In the genomic region with DNA sequence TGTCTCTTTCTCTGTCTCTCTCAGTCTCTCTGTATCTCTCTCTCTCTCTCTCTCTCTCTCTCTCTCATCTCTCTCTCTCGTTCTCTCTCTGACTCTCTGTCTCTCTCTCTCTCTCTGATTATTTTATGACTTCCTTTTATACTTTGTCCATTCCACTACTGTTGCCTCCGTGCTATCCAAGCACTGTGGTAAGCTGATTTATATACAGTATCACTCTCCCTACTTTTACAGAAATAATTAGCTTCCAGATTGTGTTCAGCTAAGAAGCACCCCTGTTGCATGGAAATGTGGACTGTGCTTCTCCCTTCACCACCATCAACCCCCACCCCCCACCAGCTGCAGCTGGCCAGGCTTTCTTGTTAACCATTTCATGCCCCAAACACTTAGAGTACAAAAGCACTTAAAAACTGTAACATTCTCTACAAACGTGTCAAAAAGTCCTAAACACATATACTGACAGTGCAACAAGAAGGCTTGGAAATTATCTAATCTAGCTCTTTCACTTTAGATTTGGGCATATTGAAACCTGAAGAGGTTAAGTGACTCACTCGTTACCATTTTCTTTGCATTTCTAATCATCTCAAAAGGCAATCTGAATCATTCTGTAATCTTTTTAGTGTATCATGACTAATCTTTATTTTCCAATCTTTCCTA, we compare ENCODE assay signal across 11 cellular contexts. TPM values are rescaled to one million over a fixed set of nuclear protein-coding genes. Genes with fewer than 3 reads are reported as not detected.
DNase-seq lines count a peak whose midpoint lies in the region; ATAC-seq and TF ChIP-seq lines count a peak whose summit lies in the region.
"Had no signal": no experiment of that assay in that cellular context is flagged by ENCODE, and none has a peak within 500 bp of the region (broad histone marks: within the 10 kb centered on the region; RNA-seq: fewer than 3 reads in every experiment).

No MANE protein-coding gene starts in this region.

- no peak overlapping the region for H3K9ac ChIP-seq in mammary epithelial cell (ENCODE audit: insufficient read depth, low read length)

- H3K4me3 Mint-ChIP-seq in MCF 10A (ENCODE audit: unreplicated experiment): no peak overlapping the region

- TF ChIP-seq POLR2A in stomach (IDR thresholded peaks at IDR 0.05): no peak

- ATAC-seq in HG03432 (IDR thresholded peaks at IDR 0.05; ENCODE audit: unreplicated experiment): peak; percentile 72

- DNase-seq in mammary epithelial cell (peak; percentile 47), MCF 10A (ENCODE audit: unreplicated experiment) (no peak), choroid plexus epithelial cell (ENCODE audit: low read depth) (peak; percentile 33), stomach (no peak), retina (no peak), NCI-H2029 treated with DMSO at 0.1 percent for 48 hours (lab: John Stamatoyannopoulos, UW) (no peak), HK-2 (ENCODE audit: unreplicated experiment) (no peak)
- DNase-seq: activated effector memory CD4-positive, alpha-beta T cell treated with anti-CD3 and anti-CD28 coated beads, Interleukin-2, amount 50 U/mL, for 16 hours; COR-L47 had no signal

- no TSS peak for BruUV-seq in mammary epithelial cell (replicated peaks; lab: Mats Ljungman, UMichigan)
- BruUV-seq in MCF 10A (replicated peaks; lab: Mats Ljungman, UMichigan): no TSS peak

- CTCF ChIA-PET in mammary epithelial cell (lab: Charles Lee; ENCODE audit: low non-redundant PET): interaction anchor here (0.6 to 0.9 kb wide), 3 partner anchors 36 to 166 kb away, joined by 3 to 7 read pairs (median 3); no protein-coding TSS in a partner anchor
- CTCF ChIA-PET in MCF 10A (lab: Yijun Ruan, JAX): interaction anchor here (0.6 to 5.1 kb wide), 15 partner anchors 7 to 220 kb away, joined by 3 to 46 read pairs (median 8); a partner anchor contains a TSS

- peaks cover 5% of the 10 kb centered on the region for H3K36me3 Mint-ChIP-seq in MCF 10A (ENCODE audit: insufficient read depth, unreplicated experiment)

- peaks cover 7% of the 10 kb centered on the region for H3K4me1 ChIP-seq in mammary epithelial cell (ENCODE audit: insufficient read depth, low read length)
- peaks cover 0 to 52% (median 24%) of the 10 kb centered on the region in 4 donors for H3K4me1 ChIP-seq in stomach

- in situ Hi-C loops in mammary epithelial cell (cut with MboI; ENCODE audit: low sequenced_read_pairs in 2 of 2): no loop called here

- dilution Hi-C loops in mammary epithelial cell (cut with HindIII; ENCODE audit: low sequenced_read_pairs): no loop called here

- POLR2A ChIA-PET in MCF 10A (lab: Yijun Ruan, JAX): interaction anchor here (0.6 to 3.1 kb wide), 7 partner anchors 8 to 582 kb away, joined by 3 to 18 read pairs (median 3); a partner anchor contains a TSS

- no peaks in the 10 kb centered on the region for H3K36me3 ChIP-seq in mammary epithelial cell (ENCODE audit: insufficient read depth, low read length)
- H3K36me3 ChIP-seq in stomach: no peaks in the 10 kb centered on the region
- H3K36me3 ChIP-seq: neutrophil had no signal

- WGBS in mammary epithelial cell (ENCODE audit: low coverage, missing lambda C conversion rate): 34% methylated on average over 3 of the region's 4 CpGs
- 18 to 33% (median 24%) methylated on average over 4 of the region's 4 CpGs for WGBS in stomach, 5 donors

- H3K27me3 ChIP-seq in mammary epithelial cell (ENCODE audit: insufficient read depth, low read length): no peaks in the 10 kb centered on the region
- H3K27me3 ChIP-seq in stomach: no peaks in the 10 kb centered on the region
- H3K27me3 ChIP-seq: neutrophil had no signal

- intact Hi-C loops in mammary epithelial cell (cut with micrococcal nuclease) (loop anchor here (1.0 kb wide), 1 partner anchor 36 kb away; no protein-coding TSS in a partner anchor), MCF 10A (cut with micrococcal nuclease) (no loop called here), stomach (cut with DNase I; ENCODE audit: low total_unique reads) (no loop called here)

- H3K4me3 ChIP-seq in mammary epithelial cell (replicated peaks in 1 of 3; ENCODE audit: insufficient read depth in 1 of 3, low read depth in 2 of 3, low read length in 3 of 3) (no peak overlapping the region), choroid plexus epithelial cell (ENCODE audit: low read depth, low read length) (no peak overlapping the region), stomach (no peak overlapping the region)

- no peak for TF ChIP-seq EP300 in stomach (IDR thresholded peaks at IDR 0.05)

- H4K20me1 ChIP-seq in mammary epithelial cell (ENCODE audit: insufficient read depth, low read length): no peaks in the 10 kb centered on the region

- no peak overlapping the region for H3K27ac ChIP-seq in mammary epithelial cell (ENCODE audit: insufficient read depth, low read depth, low read length)
- peak overlapping the region in 3 of 5 donors; percentile 77 to 84 (median 83) for H3K27ac ChIP-seq in stomach
- H3K27ac ChIP-seq: neutrophil had no signal

- TF ChIP-seq CTCF in mammary epithelial cell (conservative IDR thresholded peaks at IDR 0.05 in 1 of 2, IDR thresholded peaks at IDR 0.05 in 1 of 2; ENCODE audit: extremely low read depth in 1 of 2, insufficient read depth in 1 of 2, low read depth in 1 of 2, low read length in 2 of 2): no peak
- TF ChIP-seq CTCF in MCF 10A (IDR thresholded peaks at IDR 0.05; ENCODE audit: unreplicated experiment): no peak
- TF ChIP-seq CTCF in choroid plexus epithelial cell (conservative IDR thresholded peaks at IDR 0.05; ENCODE audit: low read depth, low read length): no peak
- no peak for TF ChIP-seq CTCF in stomach (IDR thresholded peaks at IDR 0.05)

- no peaks in the 10 kb centered on the region for H3K9me3 Mint-ChIP-seq in MCF 10A (ENCODE audit: unreplicated experiment)

- peaks cover 41% of the 10 kb centered on the region for H3K4me1 Mint-ChIP-seq in MCF 10A (ENCODE audit: insufficient read depth, unreplicated experiment)

- no peaks in the 10 kb centered on the region for H3K27me3 Mint-ChIP-seq in MCF 10A (ENCODE audit: insufficient read depth, unreplicated experiment)

- H3K4me2 ChIP-seq in mammary epithelial cell (ENCODE audit: insufficient read depth, low read depth, low read length): peak overlapping the region; percentile 33

- peak overlapping the region; percentile 24 for H2AFZ ChIP-seq in mammary epithelial cell (ENCODE audit: low read depth, low read length)

- no peaks in the 10 kb centered on the region for H3K79me2 ChIP-seq in mammary epithelial cell (ENCODE audit: insufficient read depth, low read length)

- H3K9me3 ChIP-seq in mammary epithelial cell (replicated peaks; ENCODE audit: insufficient read depth, low read length): no peaks in the 10 kb centered on the region
- no peaks in the 10 kb centered on the region for H3K9me3 ChIP-seq in stomach
- H3K9me3 ChIP-seq: neutrophil had no signal

- no peak overlapping the region for H3K27ac Mint-ChIP-seq in MCF 10A (ENCODE audit: low read depth, unreplicated experiment)

RNA-seq across cellular contexts. Expression of a gene that starts 11.6 kb away (rescaled TPM):
- total RNA-seq in mammary epithelial cell (under 1 TPM; 0.16 to 0.50 TPM), MCF 10A (2022) (1.1 and 1.7 TPM in 2 replicates), stomach (10 to 100 TPM in 4 of 5 donors, under 1 TPM in 1; 0.29 to 51.6 (median 23.2) TPM)
- polyA plus RNA-seq in mammary epithelial cell (0.24 TPM), stomach (10 to 100 TPM; 20.2 to 35.3 (median 28.9) TPM)
- polyA minus RNA-seq in mammary epithelial cell: not detected

RNA-seq across cellular contexts. Expression of a gene that starts 16.6 kb away (rescaled TPM):
- total RNA-seq in mammary epithelial cell: 10 to 100 TPM; 16.3 to 27.8 TPM
- polyA plus RNA-seq in mammary epithelial cell: 22.5 TPM
- polyA minus RNA-seq in mammary epithelial cell: 11.3 TPM
- total RNA-seq in MCF 10A (2022): 10.2 and 11.9 TPM in 2 replicates
- 10 to 100 TPM in 3 of 5 donors, 1 to 10 TPM in 2; 4.7 to 69.2 (median 23.1) TPM for total RNA-seq in stomach
- 10 to 100 TPM; 14.6 to 22.8 (median 22.5) TPM for polyA plus RNA-seq in stomach

Comparison
In these comparisons a context has a peak if more than half of its experiments do, and no peak if none do; other contexts are left out.
1. DNase-seq: peak in mammary epithelial cell (single experiment) and choroid plexus epithelial cell (single experiment); none in MCF 10A (single experiment), stomach (single experiment), retina (single experiment), NCI-H2029 treated with DMSO at 0.1 percent for 48 hours (single experiment) and HK-2 (single experiment).